1 cellular context compared by ENCODE assay signal in the genomic region with DNA sequence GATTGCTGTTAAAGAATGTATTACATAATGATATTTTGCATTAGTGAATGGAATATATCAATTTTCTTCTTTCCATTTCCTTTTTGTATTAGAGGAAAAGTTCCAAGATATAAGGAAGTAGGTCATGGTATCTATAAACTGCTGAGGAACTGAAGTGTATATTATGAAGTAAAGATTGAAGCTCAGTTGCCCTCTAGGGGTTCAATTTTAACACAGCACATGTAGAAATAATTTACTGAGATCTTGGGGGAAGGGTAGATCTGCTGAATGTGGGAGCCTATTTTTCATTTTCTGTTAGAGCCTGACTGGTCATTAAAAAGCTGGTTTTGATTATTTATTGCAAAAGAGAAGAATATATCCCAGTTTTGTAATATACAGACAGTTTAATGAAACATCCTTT.
TF ChIP-seq lines count a peak whose summit lies in the region.

No MANE protein-coding gene starts in this region.

TF ChIP-seq in GM12878, 131 proteins besides CTCF, POLR2A, EP300 and RAD21 (continued from another document and continues in another):
- TF ChIP-seq CUX1 (IDR thresholded peaks at IDR 0.05; ENCODE audit: insufficient replicate concordance, low read depth, low read length), result peak; percentile 32
- TF ChIP-seq SMARCA5 (IDR thresholded peaks at IDR 0.05), result peak; percentile 59; the same call in 1 of the 2 replicates
- TF ChIP-seq KDM1A (IDR thresholded peaks at IDR 0.05; ENCODE audit: borderline replicate concordance), result no peak
- TF ChIP-seq ESRRA (IDR thresholded peaks at IDR 0.05; ENCODE audit: low read length), result no peak
- TF ChIP-seq ZNF687 (IDR thresholded peaks at IDR 0.05), result 0 out of 2 replicates have a peak, but pooled peaks have one; percentile 22
- TF ChIP-seq POLR2AphosphoS2 (IDR thresholded peaks at IDR 0.05; ENCODE audit: low read depth, low read length), result no peak
- peak; percentile 49; the same call in 1 of the 2 replicates for TF ChIP-seq SMC3 (IDR thresholded peaks at IDR 0.05; ENCODE audit: borderline replicate concordance, low read length)
- TF ChIP-seq HDGF (IDR thresholded peaks at IDR 0.05), result no peak
- TF ChIP-seq, protein P1, sequence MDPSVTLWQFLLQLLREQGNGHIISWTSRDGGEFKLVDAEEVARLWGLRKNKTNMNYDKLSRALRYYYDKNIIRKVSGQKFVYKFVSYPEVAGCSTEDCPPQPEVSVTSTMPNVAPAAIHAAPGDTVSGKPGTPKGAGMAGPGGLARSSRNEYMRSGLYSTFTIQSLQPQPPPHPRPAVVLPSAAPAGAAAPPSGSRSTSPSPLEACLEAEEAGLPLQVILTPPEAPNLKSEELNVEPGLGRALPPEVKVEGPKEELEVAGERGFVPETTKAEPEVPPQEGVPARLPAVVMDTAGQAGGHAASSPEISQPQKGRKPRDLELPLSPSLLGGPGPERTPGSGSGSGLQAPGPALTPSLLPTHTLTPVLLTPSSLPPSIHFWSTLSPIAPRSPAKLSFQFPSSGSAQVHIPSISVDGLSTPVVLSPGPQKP (IDR thresholded peaks at IDR 0.05; ENCODE audit: low read depth, low read length), result no peak
- TF ChIP-seq, protein P2, sequence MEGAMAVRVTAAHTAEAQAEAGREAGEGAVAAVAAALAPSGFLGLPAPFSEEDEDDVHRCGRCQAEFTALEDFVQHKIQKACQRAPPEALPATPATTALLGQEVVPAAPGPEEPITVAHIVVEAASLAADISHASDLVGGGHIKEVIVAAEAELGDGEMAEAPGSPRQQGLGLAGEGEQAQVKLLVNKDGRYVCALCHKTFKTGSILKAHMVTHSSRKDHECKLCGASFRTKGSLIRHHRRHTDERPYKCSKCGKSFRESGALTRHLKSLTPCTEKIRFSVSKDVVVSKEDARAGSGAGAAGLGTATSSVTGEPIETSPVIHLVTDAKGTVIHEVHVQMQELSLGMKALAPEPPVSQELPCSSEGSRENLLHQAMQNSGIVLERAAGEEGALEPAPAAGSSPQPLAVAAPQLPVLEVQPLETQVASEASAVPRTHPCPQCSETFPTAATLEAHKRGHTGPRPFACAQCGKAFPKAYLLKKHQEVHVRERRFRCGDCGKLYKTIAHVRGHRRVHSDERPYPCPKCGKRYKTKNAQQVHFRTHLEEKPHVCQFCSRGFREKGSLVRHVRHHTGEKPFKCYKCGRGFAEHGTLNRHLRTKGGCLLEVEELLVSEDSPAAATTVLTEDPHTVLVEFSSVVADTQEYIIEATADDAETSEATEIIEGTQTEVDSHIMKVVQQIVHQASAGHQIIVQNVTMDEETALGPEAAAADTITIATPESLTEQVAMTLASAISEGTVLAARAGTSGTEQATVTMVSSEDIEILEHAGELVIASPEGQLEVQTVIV (IDR thresholded peaks at IDR 0.05; ENCODE audit: borderline replicate concordance, partially characterized antibody), result no peak
- no peak for TF ChIP-seq RBBP5 (conservative IDR thresholded peaks at IDR 0.05)
- TF ChIP-seq, protein P3, sequence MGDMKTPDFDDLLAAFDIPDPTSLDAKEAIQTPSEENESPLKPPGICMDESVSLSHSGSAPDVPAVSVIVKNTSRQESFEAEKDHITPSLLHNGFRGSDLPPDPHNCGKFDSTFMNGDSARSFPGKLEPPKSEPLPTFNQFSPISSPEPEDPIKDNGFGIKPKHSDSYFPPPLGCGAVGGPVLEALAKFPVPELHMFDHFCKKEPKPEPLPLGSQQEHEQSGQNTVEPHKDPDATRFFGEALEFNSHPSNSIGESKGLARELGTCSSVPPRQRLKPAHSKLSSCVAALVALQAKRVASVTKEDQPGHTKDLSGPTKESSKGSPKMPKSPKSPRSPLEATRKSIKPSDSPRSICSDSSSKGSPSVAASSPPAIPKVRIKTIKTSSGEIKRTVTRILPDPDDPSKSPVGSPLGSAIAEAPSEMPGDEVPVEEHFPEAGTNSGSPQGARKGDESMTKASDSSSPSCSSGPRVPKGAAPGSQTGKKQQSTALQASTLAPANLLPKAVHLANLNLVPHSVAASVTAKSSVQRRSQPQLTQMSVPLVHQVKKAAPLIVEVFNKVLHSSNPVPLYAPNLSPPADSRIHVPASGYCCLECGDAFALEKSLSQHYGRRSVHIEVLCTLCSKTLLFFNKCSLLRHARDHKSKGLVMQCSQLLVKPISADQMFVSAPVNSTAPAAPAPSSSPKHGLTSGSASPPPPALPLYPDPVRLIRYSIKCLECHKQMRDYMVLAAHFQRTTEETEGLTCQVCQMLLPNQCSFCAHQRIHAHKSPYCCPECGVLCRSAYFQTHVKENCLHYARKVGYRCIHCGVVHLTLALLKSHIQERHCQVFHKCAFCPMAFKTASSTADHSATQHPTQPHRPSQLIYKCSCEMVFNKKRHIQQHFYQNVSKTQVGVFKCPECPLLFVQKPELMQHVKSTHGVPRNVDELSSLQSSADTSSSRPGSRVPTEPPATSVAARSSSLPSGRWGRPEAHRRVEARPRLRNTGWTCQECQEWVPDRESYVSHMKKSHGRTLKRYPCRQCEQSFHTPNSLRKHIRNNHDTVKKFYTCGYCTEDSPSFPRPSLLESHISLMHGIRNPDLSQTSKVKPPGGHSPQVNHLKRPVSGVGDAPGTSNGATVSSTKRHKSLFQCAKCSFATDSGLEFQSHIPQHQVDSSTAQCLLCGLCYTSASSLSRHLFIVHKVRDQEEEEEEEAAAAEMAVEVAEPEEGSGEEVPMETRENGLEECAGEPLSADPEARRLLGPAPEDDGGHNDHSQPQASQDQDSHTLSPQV (IDR thresholded peaks at IDR 0.05), result 0 out of 2 replicates have a peak, but pooled peaks have one; percentile 52
- no peak for TF ChIP-seq POU2F2 (IDR thresholded peaks at IDR 0.05; ENCODE audit: borderline replicate concordance, low read depth, low read length)
- no peak for TF ChIP-seq FOS (IDR thresholded peaks at IDR 0.05; ENCODE audit: borderline replicate concordance, extremely low read depth, insufficient read length)
- TF ChIP-seq KLF5 (IDR thresholded peaks at IDR 0.05; ENCODE audit: partially characterized antibody), result no peak
- TF ChIP-seq, protein P4, sequence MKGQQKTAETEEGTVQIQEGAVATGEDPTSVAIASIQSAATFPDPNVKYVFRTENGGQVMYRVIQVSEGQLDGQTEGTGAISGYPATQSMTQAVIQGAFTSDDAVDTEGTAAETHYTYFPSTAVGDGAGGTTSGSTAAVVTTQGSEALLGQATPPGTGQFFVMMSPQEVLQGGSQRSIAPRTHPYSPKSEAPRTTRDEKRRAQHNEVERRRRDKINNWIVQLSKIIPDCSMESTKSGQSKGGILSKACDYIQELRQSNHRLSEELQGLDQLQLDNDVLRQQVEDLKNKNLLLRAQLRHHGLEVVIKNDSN (IDR thresholded peaks at IDR 0.05; ENCODE audit: borderline replicate concordance, extremely low read length, insufficient read depth, low read depth, low read length), result no peak
- no peak for TF ChIP-seq NFYA (IDR thresholded peaks at IDR 0.05; ENCODE audit: borderline replicate concordance, low read depth, low read length)
- no peak for TF ChIP-seq IKZF1 (conservative IDR thresholded peaks at IDR 0.05)
- no peak for TF ChIP-seq PKNOX1 (IDR thresholded peaks at IDR 0.05)
- peak; percentile 78 for TF ChIP-seq ZNF24 (IDR thresholded peaks at IDR 0.05)
- TF ChIP-seq SREBF1 (IDR thresholded peaks at IDR 0.05; ENCODE audit: low read length), result no peak
- no peak for TF ChIP-seq SIX5 (IDR thresholded peaks at IDR 0.05; ENCODE audit: low read depth, low read length, severe bottlenecking)
- no peak for TF ChIP-seq ETV6 (conservative IDR thresholded peaks at IDR 0.05 in 1 of 2, IDR thresholded peaks at IDR 0.05 in 1 of 2; ENCODE audit: borderline replicate concordance in 1 of 2, low read depth in 1 of 2)
- TF ChIP-seq MEF2B (IDR thresholded peaks at IDR 0.05; ENCODE audit: partially characterized antibody, poor library complexity, severe bottlenecking), result no peak
- TF ChIP-seq IRF3 (IDR thresholded peaks at IDR 0.05), result no peak
- no peak for TF ChIP-seq BACH1 (IDR thresholded peaks at IDR 0.05; ENCODE audit: borderline replicate concordance)
- no peak for TF ChIP-seq RCOR1 (conservative IDR thresholded peaks at IDR 0.05; ENCODE audit: low read depth, low read length)
- TF ChIP-seq MYB (IDR thresholded peaks at IDR 0.05; ENCODE audit: borderline replicate concordance, low read depth, low read length), result no peak
- no peak for TF ChIP-seq EED (IDR thresholded peaks at IDR 0.05; ENCODE audit: low read depth)
- no peak for TF ChIP-seq TBL1XR1 (IDR thresholded peaks at IDR 0.05; ENCODE audit: low read depth, low read length)
- no peak for TF ChIP-seq ZNF384 (IDR thresholded peaks at IDR 0.05; ENCODE audit: borderline replicate concordance, low read depth, low read length)
- TF ChIP-seq E2F4 (IDR thresholded peaks at IDR 0.05; ENCODE audit: low read depth, low read length), result no peak
